In the genomic region with DNA sequence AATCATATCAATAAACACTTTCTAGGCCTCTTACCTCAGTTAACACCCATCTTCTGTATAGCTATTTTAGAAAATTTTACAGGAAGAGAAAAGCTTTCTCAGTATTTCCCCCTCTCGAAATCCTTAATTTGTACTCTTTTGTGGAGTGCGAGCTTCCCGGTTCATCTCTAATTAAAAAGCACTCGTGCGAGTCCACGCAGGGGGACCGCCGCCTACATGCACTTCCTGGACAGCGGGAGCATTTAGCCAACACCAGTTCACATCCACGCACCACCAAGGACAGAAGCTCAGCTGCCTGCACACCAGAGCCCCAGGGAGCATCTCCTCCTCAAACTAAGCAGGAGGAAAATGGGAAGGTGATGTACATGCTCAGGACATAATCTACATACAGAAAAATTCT, we compare ENCODE assay signal across 17 cellular contexts.
DNase-seq lines count a peak whose midpoint lies in the region; ATAC-seq, FAIRE-seq and TF ChIP-seq lines count a peak whose summit lies in the region.
"Had no signal": no experiment of that assay in that cellular context is flagged by ENCODE, and none has a peak within 500 bp of the region (broad histone marks: within the 10 kb centered on the region; RNA-seq: fewer than 3 reads in every experiment).

No MANE protein-coding gene starts in this region.

- TF ChIP-seq POLR2A in GM12891 (IDR thresholded peaks at IDR 0.05; ENCODE audit: low read depth, low read length): no peak

- POLR2A ChIA-PET in naive thymus-derived CD4-positive, alpha-beta T cell (lab: Charles Lee): no interaction called here

- no peaks in the 10 kb centered on the region for H3K9me3 ChIP-seq in naive thymus-derived CD4-positive, alpha-beta T cell (ENCODE audit: control insufficient read depth in 2 of 3, low read length in 3 of 3)
- peaks cover 0 to 4% (median 0%) of the 10 kb centered on the region in 5 donors for H3K9me3 ChIP-seq in subcutaneous abdominal adipose tissue (ENCODE audit: control insufficient read depth in 5 of 5, low read length in 5 of 5)
- H3K9me3 ChIP-seq: esophagus muscularis mucosa, MG63 had no signal

- H3K4me3 Mint-ChIP-seq in activated naive CD4-positive, alpha-beta T cell treated with anti-CD3 and anti-CD28 coated beads, Interleukin-2, amount 50 U/mL, for 24 hours: no peak overlapping the region
- H3K4me3 Mint-ChIP-seq in activated naive CD8-positive, alpha-beta T cell treated with anti-CD3 and anti-CD28 coated beads, Interleukin-2, amount 50 U/mL, for 24 hours: no peak overlapping the region
- H3K4me3 Mint-ChIP-seq in naive thymus-derived CD4-positive, alpha-beta T cell: peak overlapping the region in 1 of 10 donors; percentile 5
- H3K4me3 Mint-ChIP-seq: activated naive CD8-positive, alpha-beta T cell treated with anti-CD3 and anti-CD28 coated beads, Interleukin-2, amount 10 ng/mL, durations not matched to agents 7 days and 5 days had no signal

- H3K36me3 Mint-ChIP-seq in activated naive CD4-positive, alpha-beta T cell treated with anti-CD3 and anti-CD28 coated beads, Interleukin-2, amount 50 U/mL, for 24 hours: peaks cover 10% of the 10 kb centered on the region
- H3K36me3 Mint-ChIP-seq in activated naive CD8-positive, alpha-beta T cell treated with anti-CD3 and anti-CD28 coated beads, Interleukin-2, amount 50 U/mL, for 24 hours (ENCODE audit: low read depth): peaks cover 33% of the 10 kb centered on the region
- H3K36me3 Mint-ChIP-seq in naive thymus-derived CD4-positive, alpha-beta T cell: peaks cover 8 to 65% (median 46%) of the 10 kb centered on the region in 5 donors

- peaks cover 12 to 19% of the 10 kb centered on the region in 2 donors for H3K4me1 ChIP-seq in naive thymus-derived CD4-positive, alpha-beta T cell (ENCODE audit: control insufficient read depth in 2 of 2, insufficient read depth in 2 of 2, low read length in 2 of 2)
- H3K4me1 ChIP-seq in subcutaneous abdominal adipose tissue (ENCODE audit: control insufficient read depth in 5 of 5, insufficient read depth in 5 of 5, low read length in 5 of 5): peaks cover 17 to 22% (median 20%) of the 10 kb centered on the region in 5 donors

- H3K9ac ChIP-seq in subcutaneous abdominal adipose tissue (ENCODE audit: low read length in 5 of 5): peak overlapping the region in 1 of 5 donors; percentile 91

- H3K27me3 ChIP-seq in naive thymus-derived CD4-positive, alpha-beta T cell (ENCODE audit: control insufficient read depth in 2 of 2, insufficient read depth in 2 of 2, low read length in 2 of 2): no peaks in the 10 kb centered on the region
- peaks cover 0 to 8% (median 0%) of the 10 kb centered on the region in 5 donors for H3K27me3 ChIP-seq in subcutaneous abdominal adipose tissue (ENCODE audit: control insufficient read depth in 5 of 5, insufficient read depth in 4 of 5, low read length in 5 of 5)
- H3K27me3 ChIP-seq: dorsolateral prefrontal cortex, esophagus muscularis mucosa, MG63 had no signal

- H3K36me3 ChIP-seq in naive thymus-derived CD4-positive, alpha-beta T cell (ENCODE audit: control insufficient read depth in 2 of 3, insufficient read depth in 3 of 3, low read length in 3 of 3): peaks cover 28 to 68% (median 36%) of the 10 kb centered on the region in 3 experiments
- peaks cover 0 to 24% (median 14%) of the 10 kb centered on the region in 5 donors for H3K36me3 ChIP-seq in subcutaneous abdominal adipose tissue (ENCODE audit: control insufficient read depth in 5 of 5, insufficient read depth in 5 of 5, low read length in 5 of 5)

- no peaks in the 10 kb centered on the region for H3K9me3 Mint-ChIP-seq in activated naive CD4-positive, alpha-beta T cell treated with anti-CD3 and anti-CD28 coated beads, Interleukin-2, amount 50 U/mL, for 24 hours
- peaks cover 4% of the 10 kb centered on the region for H3K9me3 Mint-ChIP-seq in activated naive CD8-positive, alpha-beta T cell treated with anti-CD3 and anti-CD28 coated beads, Interleukin-2, amount 50 U/mL, for 24 hours
- peaks cover 0 to 14% (median 0%) of the 10 kb centered on the region in 11 donors for H3K9me3 Mint-ChIP-seq in naive thymus-derived CD4-positive, alpha-beta T cell

- no peak for DNase-seq in activated naive CD4-positive, alpha-beta T cell treated with anti-CD3 and anti-CD28 coated beads, Interleukin-2, amount 50 U/mL, for 16 hours
- no peak for DNase-seq in activated naive CD8-positive, alpha-beta T cell treated with anti-CD3 and anti-CD28 coated beads, Interleukin-2, amount 50 U/mL, for 24 hours
- DNase-seq in naive thymus-derived CD4-positive, alpha-beta T cell: no peak
- DNase-seq in GM12891 (ENCODE audit: insufficient read length, low spot score) (no peak), COLO668 (lab: John Stamatoyannopoulos, UW; ENCODE audit: unreplicated experiment) (no peak), hippocampal formation (lab: John Stamatoyannopoulos, UW) (no peak)
- DNase-seq: activated naive CD8-positive, alpha-beta T cell treated with anti-CD3 and anti-CD28 coated beads, Interleukin-2, amount 10 ng/mL, durations not matched to agents 7 days and 5 days; GF-D8; MG63; NCI-H1694; NCI-H446 had no signal

- ATAC-seq in activated naive CD8-positive, alpha-beta T cell treated with anti-CD3 and anti-CD28 coated beads, Interleukin-2, amount 50 U/mL, for 24 hours: no peak
- no peak for ATAC-seq in naive thymus-derived CD4-positive, alpha-beta T cell

- intact Hi-C loops in naive thymus-derived CD4-positive, alpha-beta T cell (cut with micrococcal nuclease): no loop called here

- no peaks in the 10 kb centered on the region for H3K27me3 Mint-ChIP-seq in activated naive CD4-positive, alpha-beta T cell treated with anti-CD3 and anti-CD28 coated beads, Interleukin-2, amount 50 U/mL, for 24 hours
- no peaks in the 10 kb centered on the region for H3K27me3 Mint-ChIP-seq in activated naive CD8-positive, alpha-beta T cell treated with anti-CD3 and anti-CD28 coated beads, Interleukin-2, amount 50 U/mL, for 24 hours
- H3K27me3 Mint-ChIP-seq in naive thymus-derived CD4-positive, alpha-beta T cell: no peaks in the 10 kb centered on the region
- H3K27me3 Mint-ChIP-seq: activated naive CD8-positive, alpha-beta T cell treated with anti-CD3 and anti-CD28 coated beads, Interleukin-2, amount 10 ng/mL, durations not matched to agents 7 days and 5 days had no signal

- H3K4me3 ChIP-seq in naive thymus-derived CD4-positive, alpha-beta T cell (ENCODE audit: low read length): no peak overlapping the region
- H3K4me3 ChIP-seq in subcutaneous abdominal adipose tissue (ENCODE audit: low read depth in 1 of 5, low read length in 5 of 5): peak overlapping the region in 1 of 5 donors; percentile 27
- H3K4me3 ChIP-seq: dorsolateral prefrontal cortex, esophagus muscularis mucosa, MG63 had no signal

- FAIRE-seq in GM12891 (lab: Jason Lieb, UNC): no peak
- FAIRE-seq: GM12892 had no signal

- CTCF ChIA-PET in naive thymus-derived CD4-positive, alpha-beta T cell (lab: Charles Lee): no interaction called here

- peak overlapping the region; percentile 73 for H3K27ac Mint-ChIP-seq in activated naive CD4-positive, alpha-beta T cell treated with anti-CD3 and anti-CD28 coated beads, Interleukin-2, amount 50 U/mL, for 24 hours
- peak overlapping the region; percentile 76 for H3K27ac Mint-ChIP-seq in activated naive CD8-positive, alpha-beta T cell treated with anti-CD3 and anti-CD28 coated beads, Interleukin-2, amount 50 U/mL, for 24 hours
- H3K27ac Mint-ChIP-seq in naive thymus-derived CD4-positive, alpha-beta T cell: peak overlapping the region in 7 of 9 donors; percentile 31 to 95 (median 80)
- H3K27ac Mint-ChIP-seq: activated naive CD8-positive, alpha-beta T cell treated with anti-CD3 and anti-CD28 coated beads, Interleukin-2, amount 10 ng/mL, durations not matched to agents 7 days and 5 days had no signal

- peaks cover 38% of the 10 kb centered on the region for H3K4me1 Mint-ChIP-seq in activated naive CD4-positive, alpha-beta T cell treated with anti-CD3 and anti-CD28 coated beads, Interleukin-2, amount 50 U/mL, for 24 hours
- peaks cover 30% of the 10 kb centered on the region for H3K4me1 Mint-ChIP-seq in activated naive CD8-positive, alpha-beta T cell treated with anti-CD3 and anti-CD28 coated beads, Interleukin-2, amount 50 U/mL, for 24 hours
- peaks cover 33 to 64% (median 57%) of the 10 kb centered on the region in 7 donors for H3K4me1 Mint-ChIP-seq in naive thymus-derived CD4-positive, alpha-beta T cell

- no peak overlapping the region for H3K27ac ChIP-seq in naive thymus-derived CD4-positive, alpha-beta T cell (ENCODE audit: low read depth, low read length)
- H3K27ac ChIP-seq in subcutaneous abdominal adipose tissue (ENCODE audit: low read depth, low read length): peak overlapping the region; percentile 23
- H3K27ac ChIP-seq: VCaP had no signal

TF ChIP-seq in GM12891, 5 proteins besides CTCF, POLR2A, EP300 and RAD21:
- TF ChIP-seq POU2F2 (IDR thresholded peaks at IDR 0.05; ENCODE audit: low read depth, low read length) (no peak), SPI1 (IDR thresholded peaks at IDR 0.05; ENCODE audit: low read depth, low read length) (no peak), POLR2AphosphoS5 (IDR thresholded peaks at IDR 0.05; ENCODE audit: low read depth, low read length) (no peak), TAF1 (IDR thresholded peaks at IDR 0.05; ENCODE audit: low read depth, low read length) (no peak), PAX5 (IDR thresholded peaks at IDR 0.05; ENCODE audit: insufficient read depth, low read length, severe bottlenecking) (no peak)
